8 cellular contexts compared by ENCODE assay signal in genomic region chr6:10720229-10720959, GRCh38. TPM values are rescaled to one million over a fixed set of nuclear protein-coding genes. Genes with fewer than 3 reads are reported as not detected.
DNase-seq lines count a peak whose midpoint lies in the region; ATAC-seq, FAIRE-seq and TF ChIP-seq lines count a peak whose summit lies in the region.

No MANE protein-coding gene starts in this region.

- H3K36me3 ChIP-seq in bronchial epithelial cell (ENCODE audit: control insufficient read depth, insufficient read depth, low read length) (peaks cover 7% of the 10 kb centered on the region), lower lobe of right lung (peaks cover 1% of the 10 kb centered on the region)

- H3K27me3 ChIP-seq in bronchial epithelial cell (ENCODE audit: control insufficient read depth, insufficient read depth, low read length) (no peaks in the 10 kb centered on the region), lower lobe of right lung (ENCODE audit: low read depth) (no peaks in the 10 kb centered on the region)

- peak overlapping the region; percentile 89 for H3K27ac Mint-ChIP-seq in stimulated activated naive B cell treated with anti-CD40 and anti-IgM and Interleukin-4, amounts not matched to agents 10 μg/mL and 1 μg/mL and 100 μg/mL, for 72 hours

- H3K4me3 Mint-ChIP-seq in stimulated activated naive B cell treated with anti-CD40 and anti-IgM and Interleukin-4, amounts not matched to agents 10 μg/mL and 1 μg/mL and 100 μg/mL, for 72 hours: peak overlapping the region; percentile 87 to 94

- peaks cover 0 to 4% of the 10 kb centered on the region in 2 donors for H3K9me3 Mint-ChIP-seq in stimulated activated naive B cell treated with anti-CD40 and anti-IgM and Interleukin-4, amounts not matched to agents 10 μg/mL and 1 μg/mL and 100 μg/mL, for 72 hours

- ATAC-seq in HG02798 (IDR thresholded peaks at IDR 0.05; ENCODE audit: poor library complexity, unreplicated experiment) (peak; percentile 28), lower lobe of right lung (peak; percentile 25 to 48), GM18498 (IDR thresholded peaks at IDR 0.05; ENCODE audit: unreplicated experiment) (no peak), GM21381 (IDR thresholded peaks at IDR 0.05; ENCODE audit: unreplicated experiment) (no peak)
- ATAC-seq in stimulated activated naive B cell treated with anti-CD40 and anti-IgM and Interleukin-4, amounts not matched to agents 10 μg/mL and 1 μg/mL and 100 μg/mL, for 72 hours (replicated peaks): peak; percentile 37 to 51

- FAIRE-seq in bronchial epithelial cell (lab: Jason Lieb, UNC): no peak

- no peaks in the 10 kb centered on the region for H3K9me3 ChIP-seq in lower lobe of right lung

- DNase-seq in AG20443 (ENCODE audit: low spot score) (peak; percentile 29), UCSD-AML1 (lab: John Stamatoyannopoulos, UW; ENCODE audit: unreplicated experiment) (peak; percentile 59), bronchial epithelial cell (ENCODE audit: low read depth) (no peak), lower lobe of right lung (peak; percentile 74)
- peak; percentile 59 for DNase-seq in stimulated activated naive B cell treated with anti-CD40 and anti-IgM and Interleukin-4, amounts not matched to agents 10 μg/mL and 1 μg/mL and 100 μg/mL, for 72 hours

- no peaks in the 10 kb centered on the region for H3K27me3 Mint-ChIP-seq in stimulated activated naive B cell treated with anti-CD40 and anti-IgM and Interleukin-4, amounts not matched to agents 10 μg/mL and 1 μg/mL and 100 μg/mL, for 72 hours

- peak overlapping the region; percentile 35 for H3K4me3 ChIP-seq in bronchial epithelial cell (ENCODE audit: low read depth, low read length)
- H3K4me3 ChIP-seq in lower lobe of right lung: peak overlapping the region; percentile 75

- intact Hi-C loops in lower lobe of right lung (cut with DNase I): no loop called here

- TF ChIP-seq CTCF in bronchial epithelial cell (IDR thresholded peaks at IDR 0.05; ENCODE audit: insufficient read depth, low read length, severe bottlenecking) (no peak), lower lobe of right lung (IDR thresholded peaks at IDR 0.05) (no peak)

- peak overlapping the region; percentile 90 for H3K27ac ChIP-seq in lower lobe of right lung

- peaks cover 25% of the 10 kb centered on the region for H3K4me1 ChIP-seq in lower lobe of right lung

- peaks cover 18 to 31% of the 10 kb centered on the region in 2 donors for H3K4me1 Mint-ChIP-seq in stimulated activated naive B cell treated with anti-CD40 and anti-IgM and Interleukin-4, amounts not matched to agents 10 μg/mL and 1 μg/mL and 100 μg/mL, for 72 hours

- H3K36me3 Mint-ChIP-seq in stimulated activated naive B cell treated with anti-CD40 and anti-IgM and Interleukin-4, amounts not matched to agents 10 μg/mL and 1 μg/mL and 100 μg/mL, for 72 hours: peaks cover 8 to 11% of the 10 kb centered on the region in 2 donors

RNA-seq across cellular contexts. Expression of gene TMEM14C, which starts 2.5 kb away (rescaled TPM):
- total RNA-seq in bronchial epithelial cell (132 and 136 TPM in 2 replicates), lower lobe of right lung (81.9 TPM)

RNA-seq across cellular contexts. Expression of gene PAK1IP1, which starts 25.6 kb away (rescaled TPM):
- total RNA-seq in bronchial epithelial cell: 12.2 and 25.5 TPM in 2 replicates
- total RNA-seq in lower lobe of right lung: 9.5 TPM

RNA-seq across cellular contexts. Expression of gene C6orf52, which starts 26.0 kb away (rescaled TPM):
- total RNA-seq in bronchial epithelial cell (2.1 and 2.7 TPM in 2 replicates), lower lobe of right lung (1.3 TPM)

RNA-seq across cellular contexts. Expression of gene TMEM14B, which starts 27.2 kb away (rescaled TPM):
- total RNA-seq in bronchial epithelial cell (55.8 and 86.2 TPM in 2 replicates), lower lobe of right lung (61.0 TPM)

Comparison
In these comparisons a context has a peak if more than half of its experiments do, and no peak if none do; other contexts are left out.
1. ATAC-seq: peak in HG02798 (single experiment), lower lobe of right lung (2 of 2) and stimulated activated naive B cell treated with anti-CD40 and anti-IgM and Interleukin-4, amounts not matched to agents 10 μg/mL and 1 μg/mL and 100 μg/mL, for 72 hours (2 of 2); none in GM18498 (single experiment) and GM21381 (single experiment).